Comparison of ENCODE assay signal across 29 cellular contexts in the genomic region with DNA sequence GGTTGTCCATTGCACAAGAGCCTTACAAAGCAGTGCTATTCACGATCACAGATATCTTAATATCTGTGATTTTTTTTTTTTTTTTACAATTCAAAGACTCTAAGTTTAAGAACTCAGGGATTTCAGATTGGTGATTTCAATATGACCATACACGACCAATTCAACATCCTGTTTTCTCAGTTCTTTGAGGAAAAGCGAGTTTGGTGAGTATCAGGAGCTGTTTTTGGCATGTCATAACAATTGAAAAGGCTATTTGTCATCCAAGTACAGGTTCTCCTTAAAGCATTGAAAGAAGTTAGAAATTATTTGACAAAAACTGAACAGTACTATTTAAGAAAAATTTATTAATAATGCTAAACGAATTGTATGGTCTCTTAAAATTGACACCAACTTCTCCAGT.
"Had no signal": no experiment of that assay in that cellular context is flagged by ENCODE, and none has a peak within 500 bp of the region (broad histone marks: within the 10 kb centered on the region; RNA-seq: fewer than 3 reads in every experiment).

No MANE protein-coding gene starts in this region.

- H3K4me3 Mint-ChIP-seq: dendritic cell treated with granulocyte-macrophage colony-stimulating factor and Interleukin-4, amounts not matched to agents 40 ng/mL and 50 ng/mL, for 4 days; effector memory CD8-positive, alpha-beta T cell; endodermal cell had no signal

- ATAC-seq: effector memory CD8-positive, alpha-beta T cell; esophagus mucosa; foreskin keratinocyte; gastrocnemius medialis; gastroesophageal sphincter; heart left ventricle; heart right ventricle had no signal

- H3K4me3 ChIP-seq: colonic mucosa, coronary artery, dorsolateral prefrontal cortex, esophagus muscularis mucosa, esophagus squamous epithelium, gastrocnemius medialis, gastroesophageal sphincter, heart left ventricle, heart right ventricle, hepatocyte had no signal

- DNase-seq: colonic mucosa; cortex of kidney; dermis blood vessel endothelial cell; dorsolateral prefrontal cortex; effector CD4-positive, alpha-beta T cell; effector CD8-positive, alpha-beta T cell; effector memory CD4-positive, alpha-beta T cell; effector memory CD8-positive, alpha-beta T cell; endodermal cell; erythroblast; esophagus squamous epithelium; foreskin fibroblast; foreskin keratinocyte; foreskin melanocyte; gastrocnemius medialis; glutamatergic neuron; head of caudate nucleus; heart left ventricle; heart right ventricle; hippocampal formation had no signal

- H3K27ac ChIP-seq: colonic mucosa, coronary artery, dorsolateral prefrontal cortex, epithelial cell of prostate, esophagus muscularis mucosa, esophagus squamous epithelium, foreskin keratinocyte, gastrocnemius medialis, gastroesophageal sphincter, heart left ventricle, heart right ventricle, hepatocyte had no signal

- H3K9me3 Mint-ChIP-seq: effector memory CD8-positive, alpha-beta T cell had no signal

- H3K27me3 ChIP-seq: colonic mucosa, esophagus muscularis mucosa, esophagus squamous epithelium, foreskin keratinocyte, gastrocnemius medialis, gastroesophageal sphincter, heart left ventricle, hepatocyte had no signal

- H3K27me3 Mint-ChIP-seq: dendritic cell treated with granulocyte-macrophage colony-stimulating factor and Interleukin-4, amounts not matched to agents 40 ng/mL and 50 ng/mL, for 4 days; effector memory CD8-positive, alpha-beta T cell had no signal

- H3K4me1 ChIP-seq: colonic mucosa, esophagus muscularis mucosa, esophagus squamous epithelium, foreskin keratinocyte, gastrocnemius medialis, gastroesophageal sphincter, heart left ventricle, heart right ventricle had no signal

- H2AFZ ChIP-seq: hepatocyte had no signal

- FAIRE-seq: endometrium, frontal cortex had no signal

- H3K4me2 ChIP-seq: hepatocyte had no signal

- H3K9me3 ChIP-seq: colonic mucosa, esophagus muscularis mucosa, esophagus squamous epithelium, gastrocnemius medialis, gastroesophageal sphincter, heart left ventricle, heart right ventricle had no signal

- H3K79me2 ChIP-seq: hepatocyte had no signal

- H3K36me3 ChIP-seq: colonic mucosa, esophagus muscularis mucosa, esophagus squamous epithelium, gastrocnemius medialis, gastroesophageal sphincter, heart left ventricle, heart right ventricle had no signal

- H3K27ac Mint-ChIP-seq: dendritic cell treated with granulocyte-macrophage colony-stimulating factor and Interleukin-4, amounts not matched to agents 40 ng/mL and 50 ng/mL, for 4 days; effector memory CD8-positive, alpha-beta T cell; endodermal cell had no signal
